In genomic region chr1:42943728-42944127, GRCh38 we compare ENCODE assay signal across 9 cellular contexts. TPM values are rescaled to one million over a fixed set of nuclear protein-coding genes. Genes with fewer than 3 reads are reported as not detected.
A peak's percentile ranks its signal among the peaks of the same experiment; 100 is the strongest.
DNase-seq lines count a peak whose midpoint lies in the region; ATAC-seq and TF ChIP-seq lines count a peak whose summit lies in the region.
"Had no signal": no experiment of that assay in that cellular context is flagged by ENCODE, and none has a peak within 500 bp of the region (broad histone marks: within the 10 kb centered on the region; RNA-seq: fewer than 3 reads in every experiment).

No MANE protein-coding gene starts in this region.

- no peak overlapping the region for H3K9ac ChIP-seq in mesenchymal stem cell (ENCODE audit: low read length)

- H3K4ac ChIP-seq in mesenchymal stem cell (ENCODE audit: low read depth in 1 of 2, low read length in 2 of 2) = no peak overlapping the region

- H3K27ac ChIP-seq in mesenchymal stem cell (ENCODE audit: low read length, poor library complexity, severe bottlenecking) (peak overlapping the region; percentile 87), testis (peak overlapping the region; percentile 51 to 79)

- no peak for ATAC-seq in activated T-cell treated with anti-CD3 and anti-CD28 coated beads, Interleukin-2, amount 50 U/mL, for 4 hours
- ATAC-seq in activated naive CD8-positive, alpha-beta T cell treated with anti-CD3 and anti-CD28 coated beads, Interleukin-2, amount 50 U/mL, for 24 hours = no peak

- peak overlapping the region; percentile 76 for H3K27ac Mint-ChIP-seq in activated naive CD8-positive, alpha-beta T cell treated with anti-CD3 and anti-CD28 coated beads, Interleukin-2, amount 50 U/mL, for 24 hours

- no peak overlapping the region for H2BK120ac ChIP-seq in mesenchymal stem cell (ENCODE audit: low read depth, low read length)

- intact Hi-C loops in testis (cut with DNase I; ENCODE audit: low total_unique reads) = no loop called here

- no peak overlapping the region for H4K8ac ChIP-seq in mesenchymal stem cell (ENCODE audit: low read length)

- peaks cover 37% of the 10 kb centered on the region for H3K36me3 Mint-ChIP-seq in activated T-cell treated with anti-CD3 and anti-CD28 coated beads, Interleukin-2, amount 50 U/mL, for 4 hours (ENCODE audit: insufficient read depth)
- peaks cover 57% of the 10 kb centered on the region for H3K36me3 Mint-ChIP-seq in activated naive CD8-positive, alpha-beta T cell treated with anti-CD3 and anti-CD28 coated beads, Interleukin-2, amount 50 U/mL, for 24 hours (ENCODE audit: low read depth)

- H3K4me1 ChIP-seq in mesenchymal stem cell (ENCODE audit: control insufficient read depth, insufficient read depth, low read depth, low read length) (peaks cover 65% of the 10 kb centered on the region), testis (peaks cover 54% of the 10 kb centered on the region)

- no peaks in the 10 kb centered on the region for H3K27me3 Mint-ChIP-seq in activated T-cell treated with anti-CD3 and anti-CD28 coated beads, Interleukin-2, amount 50 U/mL, for 4 hours (ENCODE audit: low read depth)
- H3K27me3 Mint-ChIP-seq in activated naive CD8-positive, alpha-beta T cell treated with anti-CD3 and anti-CD28 coated beads, Interleukin-2, amount 50 U/mL, for 24 hours = no peaks in the 10 kb centered on the region

- H3K4me1 Mint-ChIP-seq in activated T-cell treated with anti-CD3 and anti-CD28 coated beads, Interleukin-2, amount 50 U/mL, for 4 hours (ENCODE audit: low read depth) = peaks cover 93% of the 10 kb centered on the region
- H3K4me1 Mint-ChIP-seq in activated naive CD8-positive, alpha-beta T cell treated with anti-CD3 and anti-CD28 coated beads, Interleukin-2, amount 50 U/mL, for 24 hours = peaks cover 97% of the 10 kb centered on the region

- no peak overlapping the region for H3K23ac ChIP-seq in mesenchymal stem cell (ENCODE audit: low read length in 2 of 2)

- no peak overlapping the region for H2BK15ac ChIP-seq in mesenchymal stem cell (ENCODE audit: low read depth, poor library complexity, severe bottlenecking)

- TF ChIP-seq CTCF in testis (IDR thresholded peaks at IDR 0.05) = no peak

- no peak overlapping the region for H2BK5ac ChIP-seq in mesenchymal stem cell (ENCODE audit: low read depth, low read length, poor library complexity, severe bottlenecking)

- peaks cover 16% of the 10 kb centered on the region for H3K79me1 ChIP-seq in mesenchymal stem cell (replicated peaks; ENCODE audit: low read length, poor library complexity, severe bottlenecking)

- no peak overlapping the region for H2AFZ ChIP-seq in mesenchymal stem cell (ENCODE audit: low read depth, low read length)

- peak overlapping the region; percentile 67 for H3K4me3 Mint-ChIP-seq in activated T-cell treated with anti-CD3 and anti-CD28 coated beads, Interleukin-2, amount 50 U/mL, for 4 hours
- no peak overlapping the region for H3K4me3 Mint-ChIP-seq in activated naive CD8-positive, alpha-beta T cell treated with anti-CD3 and anti-CD28 coated beads, Interleukin-2, amount 50 U/mL, for 24 hours

- peak overlapping the region; percentile 8 for H2AK5ac ChIP-seq in mesenchymal stem cell (ENCODE audit: low read length, severe bottlenecking)

- TF ChIP-seq POLR2A in testis (IDR thresholded peaks at IDR 0.05) = no peak

- H3K14ac ChIP-seq in mesenchymal stem cell (ENCODE audit: low read length in 2 of 2) = no peak overlapping the region

- H3K4me3 ChIP-seq in mesenchymal stem cell (ENCODE audit: insufficient read depth in 1 of 2, low read depth in 1 of 2, low read length in 2 of 2) (no peak overlapping the region), testis (no peak overlapping the region)

- no peak overlapping the region for H3K4me2 ChIP-seq in mesenchymal stem cell (ENCODE audit: low read length, poor library complexity, severe bottlenecking)

- H4K91ac ChIP-seq in mesenchymal stem cell (ENCODE audit: low read length) = peak overlapping the region; percentile 29

- WGBS in mesenchymal stem cell = 94% methylated on average over 4 of the region's 6 CpGs
- 76 to 90% methylated on average over 6 of the region's 6 CpGs for WGBS in testis, 2 donors

- no peak for DNase-seq in activated T-cell treated with anti-CD3 and anti-CD28 coated beads, Interleukin-2, amount 50 U/mL, for 4 hours
- no peak for DNase-seq in activated T-cell treated with anti-CD3 and anti-CD28 coated beads, Interleukin-2, amount 50 U/mL, for 1 hour
- DNase-seq in activated naive CD8-positive, alpha-beta T cell treated with anti-CD3 and anti-CD28 coated beads, Interleukin-2, amount 50 U/mL, for 24 hours = no peak
- DNase-seq in mesenchymal stem cell (no peak), testis (no peak), GDM1 (lab: John Stamatoyannopoulos, UW) (no peak), NCI-H524 (lab: John Stamatoyannopoulos, UW) (no peak), mucosa of gallbladder (ENCODE audit: low spot score) (no peak)
- DNase-seq: stimulated activated CD4-positive, alpha-beta T cell treated with anti-CD3 and anti-CD28 coated beads, Interleukin-4, amount 100 ng/mL, for 24 hours had no signal

- H3K27me3 ChIP-seq in mesenchymal stem cell (ENCODE audit: control insufficient read depth in 1 of 2, insufficient read depth in 1 of 2, low read length in 2 of 2) (no peaks in the 10 kb centered on the region), testis (no peaks in the 10 kb centered on the region)

- H3K36me3 ChIP-seq in mesenchymal stem cell (ENCODE audit: control insufficient read depth in 1 of 2, insufficient read depth in 2 of 2, low read depth in 1 of 2, low read length in 2 of 2) = peaks cover 0 to 63% of the 10 kb centered on the region in 2 experiments
- H3K36me3 ChIP-seq in testis (ENCODE audit: low read depth, missing control alignments) = no peaks in the 10 kb centered on the region

- peak overlapping the region in 1 of 2 experiments; percentile 59 for H2BK12ac ChIP-seq in mesenchymal stem cell (ENCODE audit: low read length in 2 of 2)

- no peaks in the 10 kb centered on the region for H3K9me3 ChIP-seq in mesenchymal stem cell (ENCODE audit: control insufficient read depth, low read length)
- no peaks in the 10 kb centered on the region for H3K9me3 ChIP-seq in testis

- no peaks in the 10 kb centered on the region for H3K9me3 Mint-ChIP-seq in activated T-cell treated with anti-CD3 and anti-CD28 coated beads, Interleukin-2, amount 50 U/mL, for 4 hours
- no peaks in the 10 kb centered on the region for H3K9me3 Mint-ChIP-seq in activated naive CD8-positive, alpha-beta T cell treated with anti-CD3 and anti-CD28 coated beads, Interleukin-2, amount 50 U/mL, for 24 hours

- no peak overlapping the region for H3K18ac ChIP-seq in mesenchymal stem cell (ENCODE audit: low read depth in 1 of 2, low read length in 2 of 2)

RNA-seq across cellular contexts. Expression of gene SLC2A1, which starts 14.9 kb away (rescaled TPM):
- total RNA-seq in activated T-cell treated with anti-CD3 and anti-CD28 coated beads, Interleukin-2, amount 50 U/mL, for 4 hours = 100 to 1,000 TPM; 135 to 141 (median 140) TPM
- 64.6 TPM for polyA plus RNA-seq in mesenchymal stem cell (2013, experiment 1 of 2)
- 64.8 TPM for polyA plus RNA-seq in mesenchymal stem cell (2013, experiment 2 of 2)
- total RNA-seq in testis (10 to 100 TPM; 36.9 to 38.3 TPM), mucosa of gallbladder (142 TPM)
- polyA plus RNA-seq in testis (ENCODE audit: insufficient read depth, low read depth, low replicate concordance) = 19.4 TPM
